17 cellular contexts compared by ENCODE assay signal in the genomic region with DNA sequence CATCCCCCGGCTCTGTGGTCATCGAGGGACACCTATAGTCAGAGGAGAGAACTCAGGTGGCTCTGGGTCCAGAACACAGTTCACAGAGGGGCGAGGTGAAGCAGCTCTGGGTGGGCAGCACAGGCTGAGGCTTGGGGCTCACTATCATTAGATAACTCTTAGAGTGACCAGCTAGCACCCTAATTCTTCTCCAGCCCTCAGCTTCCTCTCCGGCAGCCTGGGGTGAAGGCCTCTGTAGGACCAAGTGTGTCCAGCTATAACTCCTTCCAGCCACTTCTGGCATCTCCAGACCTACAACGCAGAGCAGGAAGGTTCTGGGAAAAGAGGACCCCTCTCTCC. TPM values are rescaled to one million over a fixed set of nuclear protein-coding genes. Genes with fewer than 3 reads are reported as not detected.
DNase-seq lines count a peak whose midpoint lies in the region; ATAC-seq, FAIRE-seq and TF ChIP-seq lines count a peak whose summit lies in the region.
"Had no signal": no experiment of that assay in that cellular context is flagged by ENCODE, and none has a peak within 500 bp of the region (broad histone marks: within the 10 kb centered on the region; RNA-seq: fewer than 3 reads in every experiment).

No MANE protein-coding gene starts in this region.

- H3K4me3 ChIP-seq in MM.1S (ENCODE audit: low read length) (no peak overlapping the region), bronchial epithelial cell (ENCODE audit: low read depth, low read length) (peak overlapping the region; percentile 58)
- H3K4me3 ChIP-seq: tibial artery had no signal

- H3F3A ChIP-seq in MM.1S (ENCODE audit: insufficient read depth, low read length): no peaks in the 10 kb centered on the region

- peaks cover under 1% of the 10 kb centered on the region for H3K36me3 Mint-ChIP-seq in mesothelial cell of epicardium
- peaks cover 23% of the 10 kb centered on the region for H3K36me3 Mint-ChIP-seq in stimulated activated memory B cell treated with anti-CD40 and anti-IgM and Interleukin-4, amounts not matched to agents 10 μg/mL and 1 μg/mL and 100 μg/mL, for 72 hours
- H3K36me3 Mint-ChIP-seq: natural killer cell treated with Interleukin-12 subunit alpha and Interleukin-12 subunit beta and Interleukin-15 and Interleukin-18, amount 100 ng/mL, for 72 hours had no signal

- H3K27ac ChIP-seq in 22Rv1 (peak overlapping the region; percentile 92), MM.1S (ENCODE audit: low read length) (no peak overlapping the region)
- H3K27ac ChIP-seq: cardiac muscle cell, heart left ventricle, SJCRH30, tibial artery had no signal

- H3K27me3 ChIP-seq in MM.1S (replicated peaks; ENCODE audit: insufficient read depth, low read length): no peaks in the 10 kb centered on the region
- no peaks in the 10 kb centered on the region for H3K27me3 ChIP-seq in bronchial epithelial cell (ENCODE audit: control insufficient read depth, insufficient read depth, low read length)
- H3K27me3 ChIP-seq: SJCRH30 had no signal

- no peak overlapping the region for H3K9ac ChIP-seq in MM.1S (ENCODE audit: low read length)

- H3K4me1 ChIP-seq in MM.1S (ENCODE audit: low read length): peaks cover 5% of the 10 kb centered on the region

- H2AFZ ChIP-seq in MM.1S (ENCODE audit: low read length): peak overlapping the region; percentile 89; the same call in 1 of the 2 replicates

- H3K36me3 ChIP-seq in MM.1S (replicated peaks; ENCODE audit: insufficient read depth, low read length) (no peaks in the 10 kb centered on the region), bronchial epithelial cell (ENCODE audit: control insufficient read depth, insufficient read depth, low read length) (peaks cover 4% of the 10 kb centered on the region)
- H3K36me3 ChIP-seq: cardiac muscle cell, SJCRH30 had no signal

- H3K4me3 Mint-ChIP-seq in mesothelial cell of epicardium: peak overlapping the region; percentile 47
- no peak overlapping the region for H3K4me3 Mint-ChIP-seq in stimulated activated memory B cell treated with anti-CD40 and anti-IgM and Interleukin-4, amounts not matched to agents 10 μg/mL and 1 μg/mL and 100 μg/mL, for 72 hours
- H3K4me3 Mint-ChIP-seq: natural killer cell treated with Interleukin-12 subunit alpha and Interleukin-12 subunit beta and Interleukin-15 and Interleukin-18, amount 100 ng/mL, for 72 hours had no signal

- no peaks in the 10 kb centered on the region for H3K9me2 ChIP-seq in MM.1S (replicated peaks; ENCODE audit: insufficient read depth, low read length)

- H3K9me3 Mint-ChIP-seq in mesothelial cell of epicardium: no peaks in the 10 kb centered on the region
- H3K9me3 Mint-ChIP-seq in stimulated activated memory B cell treated with anti-CD40 and anti-IgM and Interleukin-4, amounts not matched to agents 10 μg/mL and 1 μg/mL and 100 μg/mL, for 72 hours: no peaks in the 10 kb centered on the region
- H3K9me3 Mint-ChIP-seq: activated T-helper 2 cell treated with anti-CD3 and anti-CD28 coated beads, Interferon-gamma antibody, Interleukin-2, Interleukin-4, amounts not matched to agents 10 μg/mL and 5 μg/mL and 100 μg/mL, durations not matched to agents 14 hours and 24 hours and 36 hours; CD4-positive, CD25-positive, alpha-beta regulatory T cell; natural killer cell treated with Interleukin-12 subunit alpha and Interleukin-12 subunit beta and Interleukin-15 and Interleukin-18, amount 100 ng/mL, for 72 hours; stimulated activated naive B cell treated with anti-CD40 and anti-IgM and Interleukin-4, amounts not matched to agents 10 μg/mL and 1 μg/mL and 100 μg/mL, for 72 hours had no signal

- H3K4me2 ChIP-seq in MM.1S (ENCODE audit: low read depth, low read length): peak overlapping the region; percentile 46; the same call in 1 of the 2 replicates

- FAIRE-seq in bronchial epithelial cell (lab: Jason Lieb, UNC): no peak
- FAIRE-seq: islet of Langerhans had no signal

- H3K79me2 ChIP-seq in MM.1S (ENCODE audit: low read length): no peaks in the 10 kb centered on the region

- H3K4me1 Mint-ChIP-seq in mesothelial cell of epicardium: peaks cover 14% of the 10 kb centered on the region
- H3K4me1 Mint-ChIP-seq in stimulated activated memory B cell treated with anti-CD40 and anti-IgM and Interleukin-4, amounts not matched to agents 10 μg/mL and 1 μg/mL and 100 μg/mL, for 72 hours: peaks cover 23% of the 10 kb centered on the region

- H4K20me1 ChIP-seq in MM.1S (ENCODE audit: insufficient read depth, low read length): no peaks in the 10 kb centered on the region

- no peaks in the 10 kb centered on the region for H3K9me3 ChIP-seq in MM.1S (replicated peaks; ENCODE audit: insufficient read depth, low read length)
- H3K9me3 ChIP-seq: heart left ventricle, SJCRH30, tibial artery had no signal

- TF ChIP-seq CTCF in 22Rv1 (IDR thresholded peaks at IDR 0.05) (no peak; the same call in 1 of the 2 replicates), MM.1S (IDR thresholded peaks at IDR 0.05; ENCODE audit: low read length) (no peak), bronchial epithelial cell (IDR thresholded peaks at IDR 0.05; ENCODE audit: insufficient read depth, low read length, severe bottlenecking) (no peak), mesothelial cell of epicardium (IDR thresholded peaks at IDR 0.05; ENCODE audit: unreplicated experiment) (no peak)

- H3K27me3 Mint-ChIP-seq in mesothelial cell of epicardium (ENCODE audit: low read depth): peaks cover 61% of the 10 kb centered on the region
- peaks cover 38% of the 10 kb centered on the region for H3K27me3 Mint-ChIP-seq in stimulated activated memory B cell treated with anti-CD40 and anti-IgM and Interleukin-4, amounts not matched to agents 10 μg/mL and 1 μg/mL and 100 μg/mL, for 72 hours

- no peak for ATAC-seq in stimulated activated memory B cell treated with anti-CD40 and anti-IgM and Interleukin-4, amounts not matched to agents 10 μg/mL and 1 μg/mL and 100 μg/mL, for 72 hours
- no peak for ATAC-seq in GM18868 (IDR thresholded peaks at IDR 0.05; ENCODE audit: unreplicated experiment)

- no peak for DNase-seq in MM.1S
- DNase-seq in bronchial epithelial cell (ENCODE audit: low read depth): no peak
- DNase-seq in mesothelial cell of epicardium (ENCODE audit: low spot score in 2 of 2, unreplicated experiment in 2 of 2): no peak
- no peak for DNase-seq in activated effector memory CD4-positive, alpha-beta T cell treated with Interleukin-2 at 50 U/mL for 16 hours
- no peak for DNase-seq in effector CD8-positive, alpha-beta T cell (lab: John Stamatoyannopoulos, UW)
- DNase-seq: tibial artery had no signal

- H3K27ac Mint-ChIP-seq in mesothelial cell of epicardium: no peak overlapping the region
- no peak overlapping the region for H3K27ac Mint-ChIP-seq in stimulated activated memory B cell treated with anti-CD40 and anti-IgM and Interleukin-4, amounts not matched to agents 10 μg/mL and 1 μg/mL and 100 μg/mL, for 72 hours
- H3K27ac Mint-ChIP-seq: activated T-helper 2 cell treated with anti-CD3 and anti-CD28 coated beads, Interferon-gamma antibody, Interleukin-2, Interleukin-4, amounts not matched to agents 10 μg/mL and 5 μg/mL and 100 μg/mL, durations not matched to agents 14 hours and 24 hours and 36 hours; natural killer cell treated with Interleukin-12 subunit alpha and Interleukin-12 subunit beta and Interleukin-15 and Interleukin-18, amount 100 ng/mL, for 72 hours; stimulated activated naive B cell treated with anti-CD40 and anti-IgM and Interleukin-4, amounts not matched to agents 10 μg/mL and 1 μg/mL and 100 μg/mL, for 72 hours had no signal

RNA-seq across cellular contexts. Expression of a gene that starts 1.4 kb away (rescaled TPM):
- total RNA-seq in bronchial epithelial cell (8.7 and 20.1 TPM in 2 replicates), mesothelial cell of epicardium (1.2 to 2.0 TPM (median 1.6 TPM) in 3 replicates)

RNA-seq across cellular contexts. Expression of a gene that starts 11.8 kb away (rescaled TPM):
- total RNA-seq in bronchial epithelial cell (13.2 and 19.8 TPM in 2 replicates), mesothelial cell of epicardium (21.8 to 26.4 TPM (median 23.2 TPM) in 3 replicates)

RNA-seq across cellular contexts. Expression of a gene that starts 34.9 kb away (rescaled TPM):
- 17.9 and 31.9 TPM in 2 replicates for total RNA-seq in bronchial epithelial cell
- 24.1 to 26.6 TPM (median 25.0 TPM) in 3 replicates for total RNA-seq in mesothelial cell of epicardium

RNA-seq across cellular contexts. Expression of a gene that starts 39.8 kb away (rescaled TPM):
- total RNA-seq in bronchial epithelial cell (220 and 241 TPM in 2 replicates), mesothelial cell of epicardium (72.8 to 82.6 TPM (median 75.0 TPM) in 3 replicates)

RNA-seq across cellular contexts. Expression of a gene that starts 44.1 kb away (rescaled TPM):
- 72.7 and 84.0 TPM in 2 replicates for total RNA-seq in bronchial epithelial cell
- total RNA-seq in mesothelial cell of epicardium: 55.8 to 58.6 TPM (median 57.8 TPM) in 3 replicates
